ENCODE assay signal across 14 cellular contexts in the genomic region with DNA sequence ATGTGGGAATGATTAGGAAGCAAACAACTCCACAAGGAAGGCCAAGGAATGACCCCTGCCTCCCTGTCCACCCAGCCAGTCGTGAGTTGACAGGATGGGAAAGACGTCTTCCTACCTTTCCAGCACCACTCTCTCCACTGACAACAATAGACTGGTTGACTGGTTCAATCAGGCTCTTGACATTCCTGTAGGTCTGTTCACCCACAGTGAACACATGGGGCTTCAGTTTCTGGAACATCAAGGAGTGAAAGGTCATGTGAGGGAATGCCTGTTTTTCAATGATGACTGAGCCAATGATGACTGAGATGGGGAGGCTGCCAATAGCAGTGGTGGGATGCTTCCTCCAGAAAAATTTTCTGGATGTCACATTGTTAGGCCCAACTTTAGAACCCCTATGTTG. TPM values are rescaled to one million over a fixed set of nuclear protein-coding genes. Genes with fewer than 3 reads are reported as not detected.
DNase-seq lines count a peak whose midpoint lies in the region; ATAC-seq and TF ChIP-seq lines count a peak whose summit lies in the region.
"Had no signal": no experiment of that assay in that cellular context is flagged by ENCODE, and none has a peak within 500 bp of the region (broad histone marks: within the 10 kb centered on the region; RNA-seq: fewer than 3 reads in every experiment).

No MANE protein-coding gene starts in this region.

- H3K27me3 ChIP-seq in MM.1S (replicated peaks; ENCODE audit: insufficient read depth, low read length) (no peaks in the 10 kb centered on the region), GM23338 (ENCODE audit: insufficient read depth) (no peaks in the 10 kb centered on the region)
- H3K27me3 ChIP-seq: body of pancreas had no signal

- H3K4me2 ChIP-seq in MM.1S (ENCODE audit: low read depth, low read length) (no peak overlapping the region; the same call in 1 of the 2 replicates), GM23338 (no peak overlapping the region)

- H3K4me3 Mint-ChIP-seq in activated naive CD4-positive, alpha-beta T cell treated with anti-CD3 and anti-CD28 coated beads for 36 hours = no peak overlapping the region
- H3K4me3 Mint-ChIP-seq in GM23338 = no peak overlapping the region
- H3K4me3 Mint-ChIP-seq: activated B cell treated with CpG ODN at 0.5 μM for 24 hours had no signal

- no peak for TF ChIP-seq CTCF in MM.1S (IDR thresholded peaks at IDR 0.05; ENCODE audit: low read length)
- no peak for TF ChIP-seq CTCF in GM23338 (conservative IDR thresholded peaks at IDR 0.05; ENCODE audit: low read depth in 2 of 2)

- H3K4me1 ChIP-seq in MM.1S (ENCODE audit: low read length) (peaks cover 21% of the 10 kb centered on the region), GM23338 (ENCODE audit: insufficient read depth) (no peaks in the 10 kb centered on the region)
- H3K4me1 ChIP-seq: body of pancreas had no signal

- peaks cover 29% of the 10 kb centered on the region for H3K4me1 Mint-ChIP-seq in activated naive CD4-positive, alpha-beta T cell treated with anti-CD3 and anti-CD28 coated beads for 36 hours (ENCODE audit: low read depth)
- no peaks in the 10 kb centered on the region for H3K4me1 Mint-ChIP-seq in GM23338
- H3K4me1 Mint-ChIP-seq: activated B cell treated with CpG ODN at 0.5 μM for 24 hours had no signal

- H4K20me1 ChIP-seq in MM.1S (ENCODE audit: insufficient read depth, low read length) = no peaks in the 10 kb centered on the region
- H4K20me1 ChIP-seq in GM23338 (replicated peaks; ENCODE audit: insufficient read depth) = peaks cover 32% of the 10 kb centered on the region

- H3K36me3 ChIP-seq in MM.1S (replicated peaks; ENCODE audit: insufficient read depth, low read length) = peaks cover 28% of the 10 kb centered on the region
- peaks cover 72% of the 10 kb centered on the region for H3K36me3 ChIP-seq in GM23338 (ENCODE audit: insufficient read depth)

- no peak for DNase-seq in activated naive CD4-positive, alpha-beta T cell treated with anti-CD3 and anti-CD28 coated beads for 36 hours
- no peak for DNase-seq in activated naive CD4-positive, alpha-beta T cell treated with Interleukin-2 at 50 U/mL for 16 hours
- DNase-seq in MM.1S = no peak
- DNase-seq in epithelial cell of prostate (ENCODE audit: low read depth, low spot score) = no peak
- peak; percentile 24 for DNase-seq in posterior vena cava (ENCODE audit: low spot score)
- DNase-seq in iPS-NIHi11 (ENCODE audit: low spot score) = no peak
- DNase-seq in GM23338 (ENCODE audit: low spot score) = no peak
- DNase-seq: activated B cell treated with CpG ODN at 0.5 μM for 24 hours; activated naive CD4-positive, alpha-beta T cell treated with anti-CD3 and anti-CD28 coated beads, Interleukin-2, amount 50 U/mL, for 16 hours; body of pancreas; cortex of kidney; NCI-H1694; retina had no signal

- CTCF ChIA-PET in activated naive CD4-positive, alpha-beta T cell treated with anti-CD3 and anti-CD28 coated beads for 36 hours (lab: Charles Lee) = no interaction called here

- H3F3A ChIP-seq in MM.1S (ENCODE audit: insufficient read depth, low read length) (peaks cover 11% of the 10 kb centered on the region), GM23338 (replicated peaks; ENCODE audit: low read depth) (no peaks in the 10 kb centered on the region; the same call in none of the 2 replicates)

- peak overlapping the region; percentile 82 for H3K27ac Mint-ChIP-seq in activated naive CD4-positive, alpha-beta T cell treated with anti-CD3 and anti-CD28 coated beads for 36 hours
- H3K27ac Mint-ChIP-seq in GM23338 = no peak overlapping the region
- H3K27ac Mint-ChIP-seq: activated B cell treated with CpG ODN at 0.5 μM for 24 hours had no signal

- H2AFZ ChIP-seq in MM.1S (ENCODE audit: low read length) (no peak overlapping the region), GM23338 (no peak overlapping the region)

- intact Hi-C loops in activated naive CD4-positive, alpha-beta T cell treated with anti-CD3 and anti-CD28 coated beads for 36 hours (cut with micrococcal nuclease) = no loop called here
- intact Hi-C loops in posterior vena cava (cut with DNase I) = no loop called here

- H3K4me3 ChIP-seq in MM.1S (ENCODE audit: low read length) = no peak overlapping the region
- no peak overlapping the region for H3K4me3 ChIP-seq in GM23338
- H3K4me3 ChIP-seq: body of pancreas had no signal

- ATAC-seq in HG03108 (IDR thresholded peaks at IDR 0.05; ENCODE audit: unreplicated experiment) (no peak), GM23338 (no peak)
- ATAC-seq: body of pancreas had no signal

- H3K27me3 Mint-ChIP-seq in activated naive CD4-positive, alpha-beta T cell treated with anti-CD3 and anti-CD28 coated beads for 36 hours (ENCODE audit: low read depth) = no peaks in the 10 kb centered on the region
- H3K27me3 Mint-ChIP-seq in GM23338 (ENCODE audit: insufficient read depth, low read depth, poor library complexity) = peaks cover 2% of the 10 kb centered on the region
- H3K27me3 Mint-ChIP-seq: activated B cell treated with CpG ODN at 0.5 μM for 24 hours had no signal

- H3K9me3 Mint-ChIP-seq in activated naive CD4-positive, alpha-beta T cell treated with anti-CD3 and anti-CD28 coated beads for 36 hours = no peaks in the 10 kb centered on the region
- no peaks in the 10 kb centered on the region for H3K9me3 Mint-ChIP-seq in GM23338
- H3K9me3 Mint-ChIP-seq: activated B cell treated with CpG ODN at 0.5 μM for 24 hours had no signal

- no peak overlapping the region for H3K9ac ChIP-seq in MM.1S (ENCODE audit: low read length)

- peaks cover 63% of the 10 kb centered on the region for H3K36me3 Mint-ChIP-seq in activated naive CD4-positive, alpha-beta T cell treated with anti-CD3 and anti-CD28 coated beads for 36 hours (ENCODE audit: low read depth)
- H3K36me3 Mint-ChIP-seq in GM23338 (ENCODE audit: low read depth) = peaks cover 83% of the 10 kb centered on the region

- peaks cover 4% of the 10 kb centered on the region; the same call in 1 of the 2 replicates for H3K79me2 ChIP-seq in MM.1S (ENCODE audit: low read length)
- H3K79me2 ChIP-seq in GM23338 (replicated peaks; ENCODE audit: insufficient read depth) = peaks cover 11% of the 10 kb centered on the region; the same call in 1 of the 2 replicates

- no peaks in the 10 kb centered on the region for H3K9me3 ChIP-seq in MM.1S (replicated peaks; ENCODE audit: insufficient read depth, low read length)
- H3K9me3 ChIP-seq: body of pancreas had no signal

- H3K9me2 ChIP-seq in MM.1S (replicated peaks; ENCODE audit: insufficient read depth, low read length) = no peaks in the 10 kb centered on the region
- H3K9me2 ChIP-seq in GM23338 (ENCODE audit: insufficient read depth) = no peaks in the 10 kb centered on the region

- H3K27ac ChIP-seq in MM.1S (ENCODE audit: low read length) (peak overlapping the region; percentile 60; the same call in 1 of the 2 replicates), epithelial cell of prostate (peak overlapping the region; percentile 80), GM23338 (ENCODE audit: low read depth) (no peak overlapping the region)
- H3K27ac ChIP-seq: body of pancreas had no signal

TF ChIP-seq in GM23338, 12 proteins besides CTCF, POLR2A, EP300 and RAD21 (continues in another document):
- TF ChIP-seq EZH2 (IDR thresholded peaks at IDR 0.05; ENCODE audit: low read depth, unreplicated experiment) = no peak

RNA-seq across cellular contexts. Expression of gene MYO19, which starts 9.6 kb away (rescaled TPM):
- 100 to 1,000 TPM in 1 of 2 experiments, 10 to 100 TPM in 1; 99.6 to 107 TPM for total RNA-seq in activated naive CD4-positive, alpha-beta T cell treated with anti-CD3 and anti-CD28 coated beads for 36 hours
- 10 to 100 TPM; 32.7 to 36.4 TPM for total RNA-seq in posterior vena cava
- total RNA-seq in GM23338 (2014; rRNA removed; shearing (Covaris generic)) = 129 and 150 TPM in 2 replicates
- polyA plus RNA-seq in GM23338 (2016; fragmentation: Nextera tagmentation; extraction: Ambion mirVana) = 34.9 and 37.9 TPM in 2 replicates

RNA-seq across cellular contexts. Expression of gene PIGW, which starts 9.7 kb away (rescaled TPM):
- total RNA-seq in activated naive CD4-positive, alpha-beta T cell treated with anti-CD3 and anti-CD28 coated beads for 36 hours = 10 to 100 TPM; 10.6 to 11.3 TPM
- total RNA-seq in posterior vena cava = 1 to 10 TPM; 6.0 to 6.3 TPM
- 15.8 and 17.2 TPM in 2 replicates for total RNA-seq in GM23338 (2014; rRNA removed; shearing (Covaris generic))
- 5.5 and 8.0 TPM in 2 replicates for polyA plus RNA-seq in GM23338 (2016; fragmentation: Nextera tagmentation; extraction: Ambion mirVana)

RNA-seq across cellular contexts. Expression of gene GGNBP2, which starts 19.6 kb away (rescaled TPM):
- total RNA-seq in activated naive CD4-positive, alpha-beta T cell treated with anti-CD3 and anti-CD28 coated beads for 36 hours = 10 to 100 TPM; 96.2 to 99.9 TPM
- 10 to 100 TPM; 64.0 to 65.5 TPM for total RNA-seq in posterior vena cava
- total RNA-seq in GM23338 (2014; rRNA removed; shearing (Covaris generic)) = 37.9 and 41.2 TPM in 2 replicates
- polyA plus RNA-seq in GM23338 (2016; fragmentation: Nextera tagmentation; extraction: Ambion mirVana) = 32.0 and 40.7 TPM in 2 replicates

RNA-seq across cellular contexts. Expression of gene ZNHIT3, which starts 38.6 kb away (rescaled TPM):
- total RNA-seq in activated naive CD4-positive, alpha-beta T cell treated with anti-CD3 and anti-CD28 coated beads for 36 hours = 10 to 100 TPM; 39.0 to 43.7 TPM
- total RNA-seq in posterior vena cava = 10 to 100 TPM; 20.7 to 20.9 TPM
- 50.5 and 81.9 TPM in 2 replicates for total RNA-seq in GM23338 (2014; rRNA removed; shearing (Covaris generic))
- 128 and 137 TPM in 2 replicates for polyA plus RNA-seq in GM23338 (2016; fragmentation: Nextera tagmentation; extraction: Ambion mirVana)
